Comparison of ENCODE assay signal across 16 cellular contexts in the genomic region with DNA sequence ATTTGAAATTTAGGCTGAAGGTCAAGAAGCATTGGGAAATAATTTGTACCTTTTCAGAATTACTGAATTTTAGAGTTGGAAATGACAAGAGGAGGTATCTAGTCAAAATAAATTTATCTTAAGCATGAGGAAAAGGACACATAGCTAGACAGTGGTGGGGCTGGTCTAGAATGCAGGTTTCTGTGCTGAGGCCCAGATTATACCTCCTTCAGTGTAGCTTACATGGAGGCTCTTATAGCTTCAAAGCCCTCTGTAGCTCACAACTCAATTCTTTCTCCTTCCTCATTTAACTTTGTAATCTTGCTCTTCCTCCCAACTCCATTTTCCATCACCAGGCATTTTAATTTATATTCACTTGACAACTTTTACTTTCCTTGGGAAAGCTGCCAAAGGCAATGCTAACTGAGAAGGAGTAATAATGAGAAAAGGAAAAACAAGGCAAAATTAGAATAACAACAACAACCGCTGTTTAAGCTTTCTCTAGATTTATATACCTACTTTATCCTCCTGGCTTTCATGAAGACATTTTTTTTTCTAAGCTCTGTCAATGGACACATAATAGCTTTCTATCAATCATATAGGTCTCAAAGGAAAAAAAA. TPM values are rescaled to one million over a fixed set of nuclear protein-coding genes. Genes with fewer than 3 reads are reported as not detected.
A peak's percentile ranks its signal among the peaks of the same experiment; 100 is the strongest.
DNase-seq lines count a peak whose midpoint lies in the region; ATAC-seq and TF ChIP-seq lines count a peak whose summit lies in the region.
"Had no signal": no experiment of that assay in that cellular context is flagged by ENCODE, and none has a peak within 500 bp of the region (broad histone marks: within the 10 kb centered on the region; RNA-seq: fewer than 3 reads in every experiment).

No MANE protein-coding gene starts in this region.

- H3K79me2 ChIP-seq in H9 (ENCODE audit: insufficient read depth, low read length) (no peaks in the 10 kb centered on the region), neural cell (replicated peaks; ENCODE audit: insufficient read depth, low read length) (no peaks in the 10 kb centered on the region)

- H2BK120ac ChIP-seq in H9 (ENCODE audit: low read depth, low read length, poor library complexity, severe bottlenecking): no peak overlapping the region

- H3K4me1 Mint-ChIP-seq in H9: peaks cover 12 to 19% of the 10 kb centered on the region in 2 experiments
- H3K4me1 Mint-ChIP-seq in activated T-cell treated with anti-CD3 and anti-CD28 coated beads, Interleukin-2, amount 50 U/mL, for 72 hours (ENCODE audit: low read depth): peaks cover 6% of the 10 kb centered on the region

- no peak overlapping the region for H2BK15ac ChIP-seq in H9 (ENCODE audit: low read depth, low read length)

- WGBS in H9 (ENCODE audit: extremely low coverage, insufficient read length, low lambda C conversion rate): no CpG with 5 or more reads among the region's 1 CpG
- WGBS in esophagus muscularis mucosa: 89% methylated on average over 1 of the region's 1 CpG
- 91% methylated on average over 1 of the region's 1 CpG for WGBS in right lobe of liver (ENCODE audit: insufficient coverage, low coverage, low lambda C conversion rate, missing lambda C conversion rate)

- ATAC-seq in Panc1 (no peak), right lobe of liver (no peak)
- no peak for ATAC-seq in activated T-cell treated with anti-CD3 and anti-CD28 coated beads, Interleukin-2, amount 50 U/mL, for 72 hours (replicated peaks in 1 of 2)
- ATAC-seq: HCT116 had no signal

- H3K9me2 ChIP-seq in neural cell (ENCODE audit: insufficient read depth, low read length): no peaks in the 10 kb centered on the region

- intact Hi-C loops in Panc1 (cut with micrococcal nuclease; ENCODE audit: unreplicated experiment): loop anchor here (10.0 kb wide), 1 partner anchor 449 kb away; the partner anchor contains the start of gene EML6
- intact Hi-C loops in esophagus muscularis mucosa (cut with DNase I): no loop called here
- intact Hi-C loops in right lobe of liver (cut with DNase I): no loop called here

- H2BK5ac ChIP-seq in H9 (ENCODE audit: insufficient read length, low read length): no peak overlapping the region

- no peak overlapping the region for H3K4me3 Mint-ChIP-seq in H9
- H3K4me3 Mint-ChIP-seq in activated T-cell treated with anti-CD3 and anti-CD28 coated beads, Interleukin-2, amount 50 U/mL, for 72 hours: no peak overlapping the region
- H3K4me3 Mint-ChIP-seq: B cell; CD4-positive, alpha-beta T cell had no signal

- POLR2A ChIA-PET in Panc1 (lab: Charles Lee): interaction anchor here (0.7 kb wide), 1 partner anchor 161 kb away, joined by 13 read pairs; no protein-coding TSS in a partner anchor

- H3T11ph ChIP-seq in H9 (ENCODE audit: low read length): no peak overlapping the region

- no peak overlapping the region for H3K56ac ChIP-seq in H9 (ENCODE audit: insufficient read length, low read depth, low read length)

- H3K18ac ChIP-seq in H9 (ENCODE audit: insufficient read length, low read depth, low read length): no peak overlapping the region

- H3K14ac ChIP-seq in H9 (ENCODE audit: insufficient read depth, low read length): no peak overlapping the region

- H3K9me3 ChIP-seq in H9 (ENCODE audit: control insufficient read depth, low read depth, low read length) (no peaks in the 10 kb centered on the region), Panc1 (ENCODE audit: control insufficient read depth, insufficient read depth, low read depth, low read length) (no peaks in the 10 kb centered on the region), esophagus muscularis mucosa (no peaks in the 10 kb centered on the region), neural cell (ENCODE audit: low read length) (no peaks in the 10 kb centered on the region), right lobe of liver (no peaks in the 10 kb centered on the region)

- H3K23ac ChIP-seq in H9 (ENCODE audit: insufficient read length, low read depth, low read length): no peak overlapping the region

- H3K4me3 ChIP-seq in Panc1 (ENCODE audit: low read depth in 2 of 2, low read length in 2 of 2) (no peak overlapping the region), esophagus muscularis mucosa (no peak overlapping the region), neural cell (ENCODE audit: low read length) (peak overlapping the region; percentile 35), right lobe of liver (no peak overlapping the region)

- H3K27me3 Mint-ChIP-seq in H9 (ENCODE audit: low read depth): no peaks in the 10 kb centered on the region
- H3K27me3 Mint-ChIP-seq in activated T-cell treated with anti-CD3 and anti-CD28 coated beads, Interleukin-2, amount 50 U/mL, for 72 hours (ENCODE audit: low read depth): no peaks in the 10 kb centered on the region
- H3K27me3 Mint-ChIP-seq: B cell; CD4-positive, alpha-beta T cell had no signal

- H2BK20ac ChIP-seq in H9 (ENCODE audit: low read depth, low read length, poor library complexity, severe bottlenecking): no peak overlapping the region

- TF ChIP-seq EP300 in esophagus muscularis mucosa (IDR thresholded peaks at IDR 0.05) (no peak), neural cell (conservative IDR thresholded peaks at IDR 0.05; ENCODE audit: poor library complexity, severe bottlenecking) (peak; percentile 42)

- in situ Hi-C loops in Panc1 (cut with HindIII; ENCODE audit: low pct_unique_long_range_greater_than_20kb, low sequenced_read_pairs): loop anchor here (25.0 kb wide), 1 partner anchor 136 kb away; no protein-coding TSS in a partner anchor
- in situ Hi-C loops in KBM-7 (cut with MboI; ENCODE audit: low pct_unique_long_range_greater_than_20kb, low sequenced_read_pairs): loop anchor here (25.0 kb wide), 1 partner anchor 261 kb away; no protein-coding TSS in a partner anchor

- H3K9ac ChIP-seq in H9 (ENCODE audit: extremely low read depth, insufficient read length, low read length) (no peak overlapping the region), neural cell (ENCODE audit: low read length) (no peak overlapping the region)

- H2BK12ac ChIP-seq in H9 (ENCODE audit: insufficient read length, low read depth, low read length): no peak overlapping the region

- TF ChIP-seq POLR2A in esophagus muscularis mucosa (IDR thresholded peaks at IDR 0.05; ENCODE audit: low read depth): no peak
- TF ChIP-seq POLR2A in right lobe of liver (IDR thresholded peaks at IDR 0.05): no peak

- no peak overlapping the region for H4K91ac ChIP-seq in H9 (ENCODE audit: insufficient read length, low read depth, low read length)

- H3K23me2 ChIP-seq in H9 (ENCODE audit: insufficient read length, low read depth, low read length, poor library complexity, severe bottlenecking): no peaks in the 10 kb centered on the region

- H3K27ac ChIP-seq in H9 (ENCODE audit: insufficient read length, low read depth, low read length) (peak overlapping the region; percentile 30), Panc1 (ENCODE audit: low read length) (peak overlapping the region; percentile 18; the same call in 1 of the 2 replicates), esophagus muscularis mucosa (replicated peaks in 1 of 4) (no peak overlapping the region), neural cell (ENCODE audit: low read length) (peak overlapping the region; percentile 56), right lobe of liver (no peak overlapping the region)
- H3K27ac ChIP-seq: HL-60 had no signal

- peak overlapping the region in 1 of 3 experiments; percentile 92; a peak in 2 of 7 replicates for H3K27ac Mint-ChIP-seq in H9
- H3K27ac Mint-ChIP-seq in activated T-cell treated with anti-CD3 and anti-CD28 coated beads, Interleukin-2, amount 50 U/mL, for 72 hours: no peak overlapping the region
- H3K27ac Mint-ChIP-seq: B cell; CD4-positive, alpha-beta T cell had no signal

- DNase-seq in H9 (no peak), Panc1 (ENCODE audit: low read depth, low spot score) (no peak), esophagus muscularis mucosa (ENCODE audit: extremely low spot score) (peak; percentile 34), LoVo (ENCODE audit: low spot score) (no peak), right lobe of liver (no peak), KBM-7 (no peak)
- DNase-seq in activated T-cell treated with anti-CD3 and anti-CD28 coated beads, Interleukin-2, amount 50 U/mL, for 72 hours: no peak
- DNase-seq: C1 segment of cervical spinal cord; CD4-positive, alpha-beta T cell; DMS79 treated with DMSO at 0.1 percent for 48 hours; EL; GOT3 had no signal

- H3K4me2 ChIP-seq in H9 (ENCODE audit: insufficient read depth, insufficient read length, low read length): no peak overlapping the region
- peak overlapping the region; percentile 37 for H3K4me2 ChIP-seq in neural cell (ENCODE audit: low read length)

- no peak overlapping the region for H3K4ac ChIP-seq in H9 (ENCODE audit: low read depth, low read length)

- CTCF ChIA-PET in Panc1 (lab: Charles Lee): interaction anchor here (0.7 kb wide), 2 partner anchors 161 to 1067 kb away, joined by 4 to 6 read pairs; no protein-coding TSS in a partner anchor

- H4K20me1 ChIP-seq in H9 (ENCODE audit: control insufficient read depth, insufficient read depth, insufficient read length) (no peaks in the 10 kb centered on the region), neural cell (ENCODE audit: insufficient read depth) (no peaks in the 10 kb centered on the region)

- H3F3A ChIP-seq in neural cell (ENCODE audit: insufficient read depth, low read length, poor library complexity, severe bottlenecking): no peaks in the 10 kb centered on the region

- no TSS peak for BruUV-seq in Panc1 (replicated peaks; lab: Mats Ljungman, UMichigan)

- H3K27me3 ChIP-seq in H9 (ENCODE audit: insufficient read depth, low read length) (no peaks in the 10 kb centered on the region), Panc1 (ENCODE audit: control insufficient read depth, insufficient read depth, low read length) (no peaks in the 10 kb centered on the region), esophagus muscularis mucosa (no peaks in the 10 kb centered on the region), neural cell (ENCODE audit: insufficient read depth, low read depth, low read length) (no peaks in the 10 kb centered on the region), right lobe of liver (no peaks in the 10 kb centered on the region)

- H3K36me3 Mint-ChIP-seq in H9 (ENCODE audit: insufficient read depth in 1 of 3, low read depth in 3 of 3): no peaks in the 10 kb centered on the region
- H3K36me3 Mint-ChIP-seq in activated T-cell treated with anti-CD3 and anti-CD28 coated beads, Interleukin-2, amount 50 U/mL, for 72 hours (ENCODE audit: insufficient read depth in 2 of 2): no peaks in the 10 kb centered on the region

- TF ChIP-seq RAD21 in neural cell (conservative IDR thresholded peaks at IDR 0.05): no peak

- no peak overlapping the region for H4K8ac ChIP-seq in H9 (replicated peaks; ENCODE audit: insufficient read length, low read depth, low read length)

- no peak overlapping the region for H2AK5ac ChIP-seq in H9 (ENCODE audit: insufficient read length, low read length)

- TF ChIP-seq CTCF in H9 (conservative IDR thresholded peaks at IDR 0.05): no peak
- no peak for TF ChIP-seq CTCF in Panc1 (IDR thresholded peaks at IDR 0.05)
- TF ChIP-seq CTCF in esophagus muscularis mucosa (IDR thresholded peaks at IDR 0.05): no peak
- no peak for TF ChIP-seq CTCF in neural cell (IDR thresholded peaks at IDR 0.05; ENCODE audit: poor library complexity, severe bottlenecking)
- no peak for TF ChIP-seq CTCF in right lobe of liver (IDR thresholded peaks at IDR 0.05)

- H3K4me1 ChIP-seq in H9 (ENCODE audit: insufficient read depth, low read length) (no peaks in the 10 kb centered on the region), Panc1 (ENCODE audit: control insufficient read depth, insufficient read depth, low read length) (no peaks in the 10 kb centered on the region), esophagus muscularis mucosa (peaks cover 0 to 37% (median 26%) of the 10 kb centered on the region in 4 donors), right lobe of liver (no peaks in the 10 kb centered on the region)

- H3K9me3 Mint-ChIP-seq in H9: no peaks in the 10 kb centered on the region
- no peaks in the 10 kb centered on the region for H3K9me3 Mint-ChIP-seq in activated T-cell treated with anti-CD3 and anti-CD28 coated beads, Interleukin-2, amount 50 U/mL, for 72 hours
- H3K9me3 Mint-ChIP-seq: CD4-positive, alpha-beta T cell had no signal

- H3K36me3 ChIP-seq in Panc1 (ENCODE audit: control insufficient read depth, insufficient read depth, low read length) (no peaks in the 10 kb centered on the region), esophagus muscularis mucosa (no peaks in the 10 kb centered on the region), neural cell (ENCODE audit: insufficient read depth, low read length) (no peaks in the 10 kb centered on the region), right lobe of liver (no peaks in the 10 kb centered on the region)

- H4K5ac ChIP-seq in H9 (ENCODE audit: insufficient read length, low read depth, low read length): no peak overlapping the region

- H2AFZ ChIP-seq in H9 (ENCODE audit: low read length) (no peak overlapping the region), neural cell (ENCODE audit: low read depth, low read length) (no peak overlapping the region)

- no peaks in the 10 kb centered on the region for H3K79me1 ChIP-seq in H9 (ENCODE audit: insufficient read depth, low read depth, low read length, poor library complexity, severe bottlenecking)

RNA-seq across cellular contexts. Expression of gene CLHC1, which starts 58.6 kb away (rescaled TPM):
- total RNA-seq in H9 (2021) (8.0 and 9.2 TPM in 2 replicates), Panc1 (2021; ENCODE audit: unreplicated experiment) (3.6 TPM), esophagus muscularis mucosa (10 to 100 TPM in 1 of 4 donors, 1 to 10 TPM in 3; 3.4 to 15.0 (median 6.4) TPM), right lobe of liver (1 to 10 TPM; 1.5 to 5.0 (median 3.7) TPM)
- 1.5 TPM for polyA plus RNA-seq in Panc1 (2012; ENCODE audit: insufficient read length)
- polyA plus RNA-seq in neural cell: 43.6 and 52.9 TPM in 2 replicates
- polyA minus RNA-seq in neural cell: 39.9 and 49.2 TPM in 2 replicates
- 10 to 100 TPM; 12.3 to 15.5 TPM for total RNA-seq in activated T-cell treated with anti-CD3 and anti-CD28 coated beads, Interleukin-2, amount 50 U/mL, for 72 hours

RNA-seq across cellular contexts. Expression of gene RPS27A, which starts 59.0 kb away (rescaled TPM):
- total RNA-seq in H9 (2021) (1,367 and 1,415 TPM in 2 replicates), Panc1 (2021; ENCODE audit: unreplicated experiment) (853 TPM), esophagus muscularis mucosa (1,000 to 10,000 TPM in 2 of 4 donors, 100 to 1,000 TPM in 2; 597 to 2,221 (median 1,586) TPM), right lobe of liver (100 to 1,000 TPM; 241 to 478 (median 297) TPM)
- polyA plus RNA-seq in Panc1 (2012; ENCODE audit: insufficient read length): 595 TPM
- polyA plus RNA-seq in neural cell: 1,701 and 1,842 TPM in 2 replicates
- 446 and 554 TPM in 2 replicates for polyA minus RNA-seq in neural cell
- total RNA-seq in activated T-cell treated with anti-CD3 and anti-CD28 coated beads, Interleukin-2, amount 50 U/mL, for 72 hours: 1,000 to 10,000 TPM; 1,242 to 1,391 TPM

Comparison
In these comparisons a context has a peak if more than half of its experiments do, and no peak if none do; other contexts are left out.
1. H3K27ac ChIP-seq: peak in H9 (single experiment), Panc1 (single experiment) and neural cell (single experiment); none in esophagus muscularis mucosa (0 of 4) and right lobe of liver (0 of 3).